Comparison of ENCODE assay signal across 10 cellular contexts in the genomic region with DNA sequence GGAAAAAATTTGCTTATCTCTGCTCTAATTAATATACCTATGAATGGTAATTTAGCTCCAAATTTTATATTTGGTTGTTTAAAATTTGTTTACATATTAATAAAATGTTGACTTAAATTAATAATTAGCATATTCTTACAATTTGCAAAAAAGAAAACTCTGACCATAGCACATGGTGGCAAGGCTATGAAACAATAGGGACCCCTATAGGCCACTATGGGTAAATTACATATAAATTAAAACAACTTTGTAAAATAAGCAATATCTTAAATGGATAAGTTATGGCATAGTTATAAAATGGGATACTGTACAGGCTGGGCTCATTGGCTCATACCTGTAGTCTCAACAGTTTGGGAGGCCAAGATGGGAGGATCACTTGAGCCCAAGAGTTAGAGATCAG.
A peak's percentile ranks its signal among the peaks of the same experiment; 100 is the strongest.
DNase-seq lines count a peak whose midpoint lies in the region; ATAC-seq and TF ChIP-seq lines count a peak whose summit lies in the region.
"Had no signal": no experiment of that assay in that cellular context is flagged by ENCODE, and none has a peak within 500 bp of the region (broad histone marks: within the 10 kb centered on the region; RNA-seq: fewer than 3 reads in every experiment).

No MANE protein-coding gene starts in this region.

- H3K4me1 Mint-ChIP-seq in GM23338 = peaks cover 5% of the 10 kb centered on the region
- peaks cover 4% of the 10 kb centered on the region for H3K4me1 Mint-ChIP-seq in activated CD4-positive, alpha-beta memory T cell treated with anti-CD3 and anti-CD28 coated beads, Interleukin-2, amount 10 ng/mL, durations not matched to agents 7 days and 5 days

- peaks cover 4% of the 10 kb centered on the region; the same call in 1 of the 3 replicates for H3K36me3 Mint-ChIP-seq in GM23338 (ENCODE audit: low read depth)
- no peaks in the 10 kb centered on the region for H3K36me3 Mint-ChIP-seq in activated CD4-positive, alpha-beta memory T cell treated with anti-CD3 and anti-CD28 coated beads, Interleukin-2, amount 10 ng/mL, durations not matched to agents 7 days and 5 days (ENCODE audit: low read depth)

- no peaks in the 10 kb centered on the region for H3K79me2 ChIP-seq in GM23338 (replicated peaks; ENCODE audit: insufficient read depth)

- no peak overlapping the region for H3K27ac Mint-ChIP-seq in GM23338
- no peak overlapping the region for H3K27ac Mint-ChIP-seq in activated CD4-positive, alpha-beta memory T cell treated with anti-CD3 and anti-CD28 coated beads, Interleukin-2, amount 10 ng/mL, durations not matched to agents 7 days and 5 days

- no peaks in the 10 kb centered on the region; the same call in 1 of the 2 replicates for H3K9me2 ChIP-seq in GM23338 (ENCODE audit: insufficient read depth)

- H2AFZ ChIP-seq in GM23338 = no peak overlapping the region

- H3K4me2 ChIP-seq in GM23338 = no peak overlapping the region

- POLR2A ChIA-PET in A673 (lab: Charles Lee; ENCODE audit: low non-redundant PET) = no interaction called here
- POLR2A ChIA-PET in activated CD4-positive, alpha-beta memory T cell treated with anti-CD3 and anti-CD28 coated beads, Interleukin-2, amount 10 ng/mL, durations not matched to agents 7 days and 5 days (lab: Charles Lee) = no interaction called here

- H3F3A ChIP-seq in GM23338 (replicated peaks; ENCODE audit: low read depth) = no peaks in the 10 kb centered on the region

- CTCF ChIA-PET in A673 (lab: Charles Lee) = interaction anchor here (0.7 kb wide), 1 partner anchor 9 kb away, joined by 3 read pairs; no protein-coding TSS in a partner anchor
- CTCF ChIA-PET in activated CD4-positive, alpha-beta memory T cell treated with anti-CD3 and anti-CD28 coated beads, Interleukin-2, amount 10 ng/mL, durations not matched to agents 7 days and 5 days (lab: Charles Lee) = interaction anchor here (0.8 to 1.4 kb wide), 4 partner anchors 9 to 325 kb away, joined by 3 to 4 read pairs (median 3); no protein-coding TSS in a partner anchor

- peaks cover 8% of the 10 kb centered on the region for H3K4me1 ChIP-seq in A673 (ENCODE audit: insufficient read depth, low read length, poor library complexity, severe bottlenecking)
- H3K4me1 ChIP-seq in GM23338 (ENCODE audit: insufficient read depth) = peaks cover 9% of the 10 kb centered on the region
- peaks cover under 1% of the 10 kb centered on the region for H3K4me1 ChIP-seq in RWPE2 (ENCODE audit: insufficient read depth, poor library complexity, severe bottlenecking)

- H3K9me3 ChIP-seq in A673 (ENCODE audit: low read depth, low read length, poor library complexity, severe bottlenecking) (no peaks in the 10 kb centered on the region), RWPE2 (ENCODE audit: severe bottlenecking) (no peaks in the 10 kb centered on the region)

- TF ChIP-seq CTCF in A673 (conservative IDR thresholded peaks at IDR 0.05; ENCODE audit: low read depth, low read length) (peak; percentile 73), GM23338 (conservative IDR thresholded peaks at IDR 0.05; ENCODE audit: low read depth in 2 of 2) (peak; percentile 61 to 85), RWPE2 (IDR thresholded peaks at IDR 0.05; ENCODE audit: poor library complexity, severe bottlenecking) (peak; percentile 42), fibroblast of villous mesenchyme (IDR thresholded peaks at IDR 0.05; ENCODE audit: insufficient read depth, low read depth, low read length) (peak; percentile 62)

- no peak for ATAC-seq in GM23338
- ATAC-seq in RWPE2 (ENCODE audit: low read depth) = no peak
- no peak for ATAC-seq in GM21367 (IDR thresholded peaks at IDR 0.05; ENCODE audit: unreplicated experiment)

- H3K9me3 Mint-ChIP-seq in GM23338 = no peaks in the 10 kb centered on the region; the same call in 2 of the 3 replicates
- no peaks in the 10 kb centered on the region for H3K9me3 Mint-ChIP-seq in activated CD4-positive, alpha-beta memory T cell treated with anti-CD3 and anti-CD28 coated beads, Interleukin-2, amount 10 ng/mL, durations not matched to agents 7 days and 5 days

- no peaks in the 10 kb centered on the region for H4K20me1 ChIP-seq in GM23338 (replicated peaks; ENCODE audit: insufficient read depth)

- intact Hi-C loops in A673 (cut with micrococcal nuclease; ENCODE audit: unreplicated experiment) = loop anchor here (2.0 kb wide), 1 partner anchor 379 kb away; no protein-coding TSS in a partner anchor

- DNase-seq in A673 (ENCODE audit: low spot score) (peak; percentile 28), GM23338 (ENCODE audit: low spot score) (no peak), RWPE2 (ENCODE audit: low spot score) (no peak), fibroblast of villous mesenchyme (ENCODE audit: low read depth) (peak; percentile 26), amygdala (lab: John Stamatoyannopoulos, UW) (no peak)
- DNase-seq in stimulated activated CD4-positive, alpha-beta T cell treated with anti-CD3 and anti-CD28 coated beads, Interleukin-12 subunit alpha, Interleukin-12 subunit beta, amount 100 ng/mL, for 4 hours = no peak
- DNase-seq in activated CD4-positive, alpha-beta memory T cell treated with anti-CD3 and anti-CD28 coated beads, Interleukin-2, amount 10 ng/mL, durations not matched to agents 7 days and 5 days = no peak
- DNase-seq: effector CD8-positive, alpha-beta T cell; retina had no signal

- BruUV-seq in A673 (replicated peaks; lab: Mats Ljungman, UMichigan) = no TSS peak

- no peaks in the 10 kb centered on the region for H3K36me3 ChIP-seq in A673 (ENCODE audit: insufficient read depth, low read length, poor library complexity, severe bottlenecking)
- no peaks in the 10 kb centered on the region for H3K36me3 ChIP-seq in GM23338 (ENCODE audit: insufficient read depth)
- no peaks in the 10 kb centered on the region for H3K36me3 ChIP-seq in RWPE2 (ENCODE audit: low read depth)

- H3K27me3 Mint-ChIP-seq in GM23338 (ENCODE audit: insufficient read depth, low read depth, poor library complexity) = no peaks in the 10 kb centered on the region
- H3K27me3 Mint-ChIP-seq in activated CD4-positive, alpha-beta memory T cell treated with anti-CD3 and anti-CD28 coated beads, Interleukin-2, amount 10 ng/mL, durations not matched to agents 7 days and 5 days = no peaks in the 10 kb centered on the region

- no peak overlapping the region for H3K4me3 ChIP-seq in A673 (ENCODE audit: low read depth, low read length, poor library complexity, severe bottlenecking)
- no peak overlapping the region for H3K4me3 ChIP-seq in GM23338
- no peak overlapping the region for H3K4me3 ChIP-seq in RWPE2 (ENCODE audit: severe bottlenecking)
- no peak overlapping the region for H3K4me3 ChIP-seq in fibroblast of villous mesenchyme (ENCODE audit: low read depth, low read length)

- H3K4me3 Mint-ChIP-seq in GM23338 = no peak overlapping the region
- H3K4me3 Mint-ChIP-seq in activated CD4-positive, alpha-beta memory T cell treated with anti-CD3 and anti-CD28 coated beads, Interleukin-2, amount 10 ng/mL, durations not matched to agents 7 days and 5 days = no peak overlapping the region

- no peaks in the 10 kb centered on the region for H3K27me3 ChIP-seq in A673 (replicated peaks; ENCODE audit: insufficient read depth, low read depth, low read length, poor library complexity)
- no peaks in the 10 kb centered on the region for H3K27me3 ChIP-seq in GM23338 (ENCODE audit: insufficient read depth)
- no peaks in the 10 kb centered on the region for H3K27me3 ChIP-seq in RWPE2 (ENCODE audit: insufficient read depth, poor library complexity, severe bottlenecking)

- no peak overlapping the region for H3K27ac ChIP-seq in A673 (ENCODE audit: low read depth, low read length, poor library complexity, severe bottlenecking)
- no peak overlapping the region for H3K27ac ChIP-seq in GM23338 (ENCODE audit: low read depth)
- no peak overlapping the region for H3K27ac ChIP-seq in RWPE2 (ENCODE audit: poor library complexity, severe bottlenecking)

TF ChIP-seq in GM23338, 12 proteins besides CTCF, POLR2A, EP300 and RAD21 (continues in another document):
- no peak for TF ChIP-seq CREB1 (CRISPR knock-in tag; IDR thresholded peaks at IDR 0.05; ENCODE audit: low read depth)
- TF ChIP-seq POLR2AphosphoS5 (IDR thresholded peaks at IDR 0.05; ENCODE audit: low read depth) = no peak

Comparison
In these comparisons a context has a peak if more than half of its experiments do, and no peak if none do; other contexts are left out.
1. DNase-seq: peak in A673 (single experiment) and fibroblast of villous mesenchyme (single experiment); none in GM23338 (single experiment), RWPE2 (single experiment), stimulated activated CD4-positive, alpha-beta T cell treated with anti-CD3 and anti-CD28 coated beads, Interleukin-12 subunit alpha, Interleukin-12 subunit beta, amount 100 ng/mL, for 4 hours (single experiment), amygdala (0 of 56) and activated CD4-positive, alpha-beta memory T cell treated with anti-CD3 and anti-CD28 coated beads, Interleukin-2, amount 10 ng/mL, durations not matched to agents 7 days and 5 days (single experiment).
2. Peak in every context shown above with its lines, with median percentiles within 50 percentile points of each other: CTCF ChIP-seq.